ENCODE assay signal across 19 cellular contexts in genomic region chr3:149310796-149311534, GRCh38. TPM values are rescaled to one million over a fixed set of nuclear protein-coding genes. Genes with fewer than 3 reads are reported as not detected.
DNase-seq lines count a peak whose midpoint lies in the region; ATAC-seq and TF ChIP-seq lines count a peak whose summit lies in the region.
"Had no signal": no experiment of that assay in that cellular context is flagged by ENCODE, and none has a peak within 500 bp of the region (broad histone marks: within the 10 kb centered on the region; RNA-seq: fewer than 3 reads in every experiment).

No MANE protein-coding gene starts in this region.

- H2BK15ac ChIP-seq in mesenchymal stem cell (ENCODE audit: low read depth, poor library complexity, severe bottlenecking), result no peak overlapping the region

- intact Hi-C loops in mammary epithelial cell (cut with micrococcal nuclease), result no loop called here
- intact Hi-C loops in stomach (cut with DNase I; ENCODE audit: low total_unique reads), result no loop called here

- H2BK5ac ChIP-seq in mesenchymal stem cell (ENCODE audit: low read depth, low read length, poor library complexity, severe bottlenecking), result no peak overlapping the region

- peaks cover 30% of the 10 kb centered on the region for H3K4me1 ChIP-seq in mammary epithelial cell (ENCODE audit: insufficient read depth, low read length)
- H3K4me1 ChIP-seq in mesenchymal stem cell (ENCODE audit: control insufficient read depth, insufficient read depth, low read depth, low read length), result peaks cover 2% of the 10 kb centered on the region
- H3K4me1 ChIP-seq in stomach, result peaks cover 0 to 24% (median 2%) of the 10 kb centered on the region in 4 donors

- H4K20me1 ChIP-seq in mammary epithelial cell (ENCODE audit: insufficient read depth, low read length), result no peaks in the 10 kb centered on the region

- H3K27ac ChIP-seq in mammary epithelial cell (ENCODE audit: insufficient read depth, low read depth, low read length), result no peak overlapping the region
- no peak overlapping the region for H3K27ac ChIP-seq in mesenchymal stem cell (ENCODE audit: low read length, poor library complexity, severe bottlenecking)
- H3K27ac ChIP-seq in stomach, result peak overlapping the region in 3 of 5 donors; percentile 7 to 50 (median 11)
- H3K27ac ChIP-seq: neutrophil, tibial artery had no signal

- H3K79me1 ChIP-seq in mesenchymal stem cell (replicated peaks; ENCODE audit: low read length, poor library complexity, severe bottlenecking), result no peaks in the 10 kb centered on the region

- peak; percentile 37 for DNase-seq in M059J (ENCODE audit: low read depth)
- peak; percentile 92 for DNase-seq in mammary epithelial cell
- no peak for DNase-seq in mesenchymal stem cell
- DNase-seq in stomach, result no peak
- no peak for DNase-seq in UCSD-AML1 (lab: John Stamatoyannopoulos, UW; ENCODE audit: unreplicated experiment)
- DNase-seq in NCI-H510A treated with DMSO at 0.1 percent for 48 hours (lab: John Stamatoyannopoulos, UW), result no peak
- DNase-seq: activated CD4-positive, alpha-beta T cell treated with anti-CD3 and anti-CD28 coated beads for 4 hours; AML-193; DMS79; effector CD8-positive, alpha-beta T cell; kidney; NCI-H1417; NCI-H748 treated with DMSO at 0.1 percent for 48 hours; SHP77; tibial artery had no signal

- ATAC-seq in GM19455 (IDR thresholded peaks at IDR 0.05; ENCODE audit: unreplicated experiment), result no peak
- ATAC-seq: esophagus mucosa had no signal

- peak overlapping the region in 1 of 2 experiments; percentile 1 for H3K18ac ChIP-seq in mesenchymal stem cell (ENCODE audit: low read depth in 1 of 2, low read length in 2 of 2)

- no peak overlapping the region for H4K91ac ChIP-seq in mesenchymal stem cell (ENCODE audit: low read length)

- no peak overlapping the region for H3K4me3 ChIP-seq in mammary epithelial cell (replicated peaks in 1 of 3; ENCODE audit: insufficient read depth in 1 of 3, low read depth in 2 of 3, low read length in 3 of 3)
- H3K4me3 ChIP-seq in mesenchymal stem cell (ENCODE audit: insufficient read depth in 1 of 2, low read depth in 1 of 2, low read length in 2 of 2), result no peak overlapping the region
- no peak overlapping the region for H3K4me3 ChIP-seq in stomach
- H3K4me3 ChIP-seq: lung, tibial artery had no signal

- H3K9me3 ChIP-seq in mammary epithelial cell (replicated peaks; ENCODE audit: insufficient read depth, low read length) (peaks cover 3% of the 10 kb centered on the region), mesenchymal stem cell (ENCODE audit: control insufficient read depth, low read length) (no peaks in the 10 kb centered on the region), stomach (no peaks in the 10 kb centered on the region)
- H3K9me3 ChIP-seq: neutrophil, tibial artery had no signal

- no peaks in the 10 kb centered on the region for H3K79me2 ChIP-seq in mammary epithelial cell (ENCODE audit: insufficient read depth, low read length)

- peak overlapping the region in 1 of 2 experiments; percentile 2 for H2BK12ac ChIP-seq in mesenchymal stem cell (ENCODE audit: low read length in 2 of 2)

- dilution Hi-C loops in mammary epithelial cell (cut with HindIII; ENCODE audit: low sequenced_read_pairs), result no loop called here

- TF ChIP-seq CTCF in mammary epithelial cell (conservative IDR thresholded peaks at IDR 0.05 in 1 of 2, IDR thresholded peaks at IDR 0.05 in 1 of 2; ENCODE audit: extremely low read depth in 1 of 2, insufficient read depth in 1 of 2, low read depth in 1 of 2, low read length in 2 of 2) (no peak), stomach (IDR thresholded peaks at IDR 0.05) (no peak)

- BruUV-seq in mammary epithelial cell (replicated peaks; lab: Mats Ljungman, UMichigan), result no TSS peak

- WGBS in mammary epithelial cell (ENCODE audit: low coverage, missing lambda C conversion rate), result 55% methylated on average over 7 of the region's 7 CpGs
- 99% methylated on average over 5 of the region's 7 CpGs for WGBS in mesenchymal stem cell
- 78 to 87% (median 84%) methylated on average over 7 of the region's 7 CpGs for WGBS in stomach, 5 donors

- no peak overlapping the region for H3K4me2 ChIP-seq in mammary epithelial cell (ENCODE audit: insufficient read depth, low read depth, low read length)
- no peak overlapping the region for H3K4me2 ChIP-seq in mesenchymal stem cell (ENCODE audit: low read length, poor library complexity, severe bottlenecking)

- H3K23ac ChIP-seq in mesenchymal stem cell (ENCODE audit: low read length in 2 of 2), result no peak overlapping the region

- in situ Hi-C loops in mammary epithelial cell (cut with MboI; ENCODE audit: low sequenced_read_pairs in 2 of 2), result no loop called here

- H4K8ac ChIP-seq in mesenchymal stem cell (ENCODE audit: low read length), result no peak overlapping the region

- H3K36me3 ChIP-seq in mammary epithelial cell (ENCODE audit: insufficient read depth, low read length), result no peaks in the 10 kb centered on the region
- H3K36me3 ChIP-seq in mesenchymal stem cell (ENCODE audit: control insufficient read depth in 1 of 2, insufficient read depth in 2 of 2, low read depth in 1 of 2, low read length in 2 of 2), result no peaks in the 10 kb centered on the region
- no peaks in the 10 kb centered on the region for H3K36me3 ChIP-seq in stomach
- H3K36me3 ChIP-seq: neutrophil, tibial artery had no signal

- no peak for TF ChIP-seq POLR2A in stomach (IDR thresholded peaks at IDR 0.05)

- H2AFZ ChIP-seq in mammary epithelial cell (ENCODE audit: low read depth, low read length) (peak overlapping the region; percentile 33), mesenchymal stem cell (ENCODE audit: low read depth, low read length) (no peak overlapping the region)

- H3K9ac ChIP-seq in mammary epithelial cell (ENCODE audit: insufficient read depth, low read length) (no peak overlapping the region), mesenchymal stem cell (ENCODE audit: low read length) (peak overlapping the region; percentile 17)

- peak overlapping the region; percentile 1 for H2AK5ac ChIP-seq in mesenchymal stem cell (ENCODE audit: low read length, severe bottlenecking)

- TF ChIP-seq EP300 in stomach (IDR thresholded peaks at IDR 0.05), result no peak

- CTCF ChIA-PET in mammary epithelial cell (lab: Charles Lee; ENCODE audit: low non-redundant PET), result no interaction called here

- H2BK120ac ChIP-seq in mesenchymal stem cell (ENCODE audit: low read depth, low read length), result no peak overlapping the region

- no peak overlapping the region for H3K14ac ChIP-seq in mesenchymal stem cell (ENCODE audit: low read length in 2 of 2)

- no peak overlapping the region for H3K4ac ChIP-seq in mesenchymal stem cell (ENCODE audit: low read depth in 1 of 2, low read length in 2 of 2)

- H3K27me3 ChIP-seq in mammary epithelial cell (ENCODE audit: insufficient read depth, low read length) (no peaks in the 10 kb centered on the region), mesenchymal stem cell (ENCODE audit: control insufficient read depth in 1 of 2, insufficient read depth in 1 of 2, low read length in 2 of 2) (no peaks in the 10 kb centered on the region), stomach (no peaks in the 10 kb centered on the region)
- H3K27me3 ChIP-seq: neutrophil, tibial artery had no signal

RNA-seq across cellular contexts. Expression of gene TM4SF18, which starts 22.5 kb away (rescaled TPM):
- 19.7 and 25.4 TPM in 2 replicates for total RNA-seq in M059J (2014; rRNA removed; shearing (Covaris generic))
- total RNA-seq in mammary epithelial cell, result not detected
- polyA plus RNA-seq in mammary epithelial cell, result not detected
- not detected for polyA minus RNA-seq in mammary epithelial cell
- 0.94 TPM for polyA plus RNA-seq in mesenchymal stem cell (2013, experiment 1 of 2)
- polyA plus RNA-seq in mesenchymal stem cell (2013, experiment 2 of 2), result 0.88 TPM
- 10 to 100 TPM in 1 of 5 donors, 1 to 10 TPM in 3, not detected in 1; 1.8 to 26.1 (median 5.6) TPM for total RNA-seq in stomach
- polyA plus RNA-seq in stomach, result 1 to 10 TPM in 1 of 3 donors, under 1 TPM in 2; 0.45 to 1.2 (median 0.87) TPM

Comparison
In these comparisons a context has a peak if more than half of its experiments do, and no peak if none do; other contexts are left out.
1. DNase-seq: peak in M059J (single experiment) and mammary epithelial cell (single experiment); none in mesenchymal stem cell (single experiment), stomach (single experiment), UCSD-AML1 (single experiment) and NCI-H510A treated with DMSO at 0.1 percent for 48 hours (single experiment).
2. H3K27ac ChIP-seq: peak in stomach (3 of 5); none in mammary epithelial cell (single experiment) and mesenchymal stem cell (single experiment).